In the genomic region with DNA sequence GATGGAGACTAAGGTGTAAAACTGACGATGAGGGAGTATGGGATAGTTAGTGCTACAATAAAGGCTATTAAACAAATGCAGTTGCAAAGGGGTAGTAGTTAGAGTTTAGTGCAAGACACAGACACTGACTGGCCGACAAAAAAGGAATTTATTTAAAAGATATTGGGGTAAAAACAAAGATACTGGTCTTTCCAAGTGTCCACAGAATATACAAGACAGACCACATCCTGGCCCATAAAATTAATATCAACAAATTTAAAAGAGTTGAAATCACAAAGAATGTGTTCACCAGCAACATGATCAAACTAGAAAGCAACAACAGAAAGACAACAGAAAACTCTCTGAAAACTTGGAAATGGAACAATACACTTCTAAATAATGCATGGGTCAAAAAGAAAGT, we compare ENCODE assay signal across 18 cellular contexts. TPM values are rescaled to one million over a fixed set of nuclear protein-coding genes. Genes with fewer than 3 reads are reported as not detected.
A peak's percentile ranks its signal among the peaks of the same experiment; 100 is the strongest.
DNase-seq lines count a peak whose midpoint lies in the region; ATAC-seq and TF ChIP-seq lines count a peak whose summit lies in the region.
"Had no signal": no experiment of that assay in that cellular context is flagged by ENCODE, and none has a peak within 500 bp of the region (broad histone marks: within the 10 kb centered on the region; RNA-seq: fewer than 3 reads in every experiment).

No MANE protein-coding gene starts in this region.

- POLR2A ChIA-PET in MCF 10A (lab: Yijun Ruan, JAX) = interaction anchor here (0.6 to 5.2 kb wide), 13 partner anchors 23 to 187 kb away, joined by 3 to 103 read pairs (median 7); partner anchors contain the start of gene BCAR1

- intact Hi-C loops in MCF 10A (cut with micrococcal nuclease) (loop anchor here (1.0 kb wide), 1 partner anchor 73 kb away; no protein-coding TSS in a partner anchor), breast epithelium (cut with DNase I; ENCODE audit: low total_unique reads) (no loop called here), lower lobe of right lung (cut with DNase I) (no loop called here), body of pancreas (cut with DNase I) (no loop called here)

- H3K36me3 ChIP-seq in breast epithelium (no peaks in the 10 kb centered on the region), brain microvascular endothelial cell (replicated peaks) (no peaks in the 10 kb centered on the region), lower lobe of right lung (no peaks in the 10 kb centered on the region), suprapubic skin (no peaks in the 10 kb centered on the region), body of pancreas (replicated peaks in 1 of 2; ENCODE audit: insufficient read depth in 1 of 2, low read depth in 2 of 2) (no peaks in the 10 kb centered on the region)

- peak overlapping the region in 1 of 2 donors; percentile 68 for H3K27ac ChIP-seq in breast epithelium
- peak overlapping the region; percentile 98 for H3K27ac ChIP-seq in brain microvascular endothelial cell
- peak overlapping the region; percentile 25 for H3K27ac ChIP-seq in lower lobe of right lung
- peak overlapping the region; percentile 4 for H3K27ac ChIP-seq in suprapubic skin
- no peak overlapping the region for H3K27ac ChIP-seq in body of pancreas
- H3K27ac ChIP-seq: heart left ventricle had no signal

- TF ChIP-seq CTCF in MCF 10A (IDR thresholded peaks at IDR 0.05; ENCODE audit: unreplicated experiment) (no peak), breast epithelium (IDR thresholded peaks at IDR 0.05) (no peak), brain microvascular endothelial cell (IDR thresholded peaks at IDR 0.05; ENCODE audit: low read depth, low read length, missing control alignments) (no peak), lower lobe of right lung (IDR thresholded peaks at IDR 0.05) (no peak), suprapubic skin (IDR thresholded peaks at IDR 0.05) (no peak), body of pancreas (IDR thresholded peaks at IDR 0.05) (no peak)

- H3K4me1 Mint-ChIP-seq in MCF 10A (ENCODE audit: insufficient read depth, unreplicated experiment) = peaks cover 38% of the 10 kb centered on the region

- H3K9me3 ChIP-seq in breast epithelium (no peaks in the 10 kb centered on the region), lower lobe of right lung (no peaks in the 10 kb centered on the region), suprapubic skin (no peaks in the 10 kb centered on the region), body of pancreas (no peaks in the 10 kb centered on the region)
- H3K9me3 ChIP-seq: heart left ventricle, tibial nerve had no signal

- no peak overlapping the region for H3K4me3 ChIP-seq in breast epithelium
- no peak overlapping the region for H3K4me3 ChIP-seq in brain microvascular endothelial cell (ENCODE audit: low read depth, low read length)
- no peak overlapping the region for H3K4me3 ChIP-seq in lower lobe of right lung
- no peak overlapping the region for H3K4me3 ChIP-seq in suprapubic skin
- H3K4me3 ChIP-seq in body of pancreas = no peak overlapping the region
- H3K4me3 ChIP-seq: GM23338, heart left ventricle, tibial nerve had no signal

- H3K27ac Mint-ChIP-seq in MCF 10A (ENCODE audit: low read depth, unreplicated experiment) = peak overlapping the region; percentile 99
- H3K27ac Mint-ChIP-seq: dendritic cell treated with granulocyte-macrophage colony-stimulating factor and Interleukin-4, amounts not matched to agents 40 ng/mL and 50 ng/mL, for 4 days; GM23338; immature natural killer cell; stimulated activated memory B cell treated with anti-CD40 and anti-IgM and Interleukin-4, amounts not matched to agents 10 μg/mL and 1 μg/mL and 100 μg/mL, for 72 hours had no signal

- TF ChIP-seq EP300 in suprapubic skin (IDR thresholded peaks at IDR 0.05) = no peak

- ATAC-seq in lower lobe of right lung = no peak
- ATAC-seq in body of pancreas = no peak
- ATAC-seq: naive thymus-derived CD8-positive, alpha-beta T cell had no signal

- H3K27me3 ChIP-seq in breast epithelium = no peaks in the 10 kb centered on the region
- no peaks in the 10 kb centered on the region for H3K27me3 ChIP-seq in brain microvascular endothelial cell (replicated peaks)
- H3K27me3 ChIP-seq in lower lobe of right lung (ENCODE audit: low read depth) = no peaks in the 10 kb centered on the region
- H3K27me3 ChIP-seq in suprapubic skin = no peaks in the 10 kb centered on the region
- no peaks in the 10 kb centered on the region for H3K27me3 ChIP-seq in body of pancreas
- H3K27me3 ChIP-seq: tibial nerve had no signal

- in situ Hi-C loops in brain microvascular endothelial cell (cut with HindIII; ENCODE audit: low pct_ligation_motif_present, low sequenced_read_pairs) = no loop called here

- peaks cover 42% of the 10 kb centered on the region for H3K36me3 Mint-ChIP-seq in MCF 10A (ENCODE audit: insufficient read depth, unreplicated experiment)

- WGBS in suprapubic skin = 88% methylated on average over 2 of the region's 2 CpGs
- WGBS in body of pancreas, 2 donors = 84 to 95% methylated on average over 2 of the region's 2 CpGs

- H3K9me3 Mint-ChIP-seq in MCF 10A (ENCODE audit: unreplicated experiment) = no peaks in the 10 kb centered on the region
- H3K9me3 Mint-ChIP-seq: brain; dendritic cell treated with granulocyte-macrophage colony-stimulating factor and Interleukin-4, amounts not matched to agents 40 ng/mL and 50 ng/mL, for 4 days; GM23338; immature natural killer cell; naive thymus-derived CD8-positive, alpha-beta T cell; stimulated activated memory B cell treated with anti-CD40 and anti-IgM and Interleukin-4, amounts not matched to agents 10 μg/mL and 1 μg/mL and 100 μg/mL, for 72 hours had no signal

- DNase-seq in MCF 10A (ENCODE audit: unreplicated experiment) = no peak
- DNase-seq in breast epithelium (ENCODE audit: low spot score in 2 of 2) = no peak
- no peak for DNase-seq in brain microvascular endothelial cell
- no peak for DNase-seq in lower lobe of right lung
- no peak for DNase-seq in suprapubic skin (ENCODE audit: low spot score in 2 of 2)
- DNase-seq in stimulated activated CD8-positive, alpha-beta memory T cell treated with anti-CD3 and anti-CD28 coated beads, Interleukin-4, amount 100 ng/mL, for 48 hours = no peak
- DNase-seq in body of pancreas = no peak
- DNase-seq in putamen (ENCODE audit: low spot score) = no peak
- DNase-seq: activated naive CD4-positive, alpha-beta T cell treated with anti-CD3 and anti-CD28 coated beads, Interleukin-2, amount 50 U/mL, for 16 hours; erythroblast; heart left ventricle; immature natural killer cell; naive thymus-derived CD8-positive, alpha-beta T cell had no signal

- no peaks in the 10 kb centered on the region for H3K4me1 ChIP-seq in breast epithelium
- H3K4me1 ChIP-seq in lower lobe of right lung = peaks cover 39% of the 10 kb centered on the region
- peaks cover 56% of the 10 kb centered on the region for H3K4me1 ChIP-seq in suprapubic skin
- peaks cover 6% of the 10 kb centered on the region for H3K4me1 ChIP-seq in body of pancreas

- TF ChIP-seq POLR2A in breast epithelium (IDR thresholded peaks at IDR 0.05) (no peak), suprapubic skin (IDR thresholded peaks at IDR 0.05) (no peak), body of pancreas (IDR thresholded peaks at IDR 0.05) (no peak)

- no TSS peak for BruUV-seq in MCF 10A (replicated peaks; lab: Mats Ljungman, UMichigan)

- no peaks in the 10 kb centered on the region for H3K27me3 Mint-ChIP-seq in MCF 10A (ENCODE audit: insufficient read depth, unreplicated experiment)
- H3K27me3 Mint-ChIP-seq: brain had no signal

- no peak overlapping the region for H3K4me3 Mint-ChIP-seq in MCF 10A (ENCODE audit: unreplicated experiment)
- H3K4me3 Mint-ChIP-seq: dendritic cell treated with granulocyte-macrophage colony-stimulating factor and Interleukin-4, amounts not matched to agents 40 ng/mL and 50 ng/mL, for 4 days; GM23338; immature natural killer cell; stimulated activated memory B cell treated with anti-CD40 and anti-IgM and Interleukin-4, amounts not matched to agents 10 μg/mL and 1 μg/mL and 100 μg/mL, for 72 hours had no signal

- CTCF ChIA-PET in MCF 10A (lab: Yijun Ruan, JAX) = interaction anchor here (0.6 to 3.6 kb wide), 9 partner anchors 12 to 180 kb away, joined by 3 to 29 read pairs (median 4); no protein-coding TSS in a partner anchor

RNA-seq across cellular contexts. Expression of gene CFDP1, which starts 54.7 kb away (rescaled TPM):
- total RNA-seq in MCF 10A (2022) = 41.3 and 44.7 TPM in 2 replicates
- total RNA-seq in breast epithelium = 10 to 100 TPM; 55.5 to 81.9 (median 80.9) TPM
- 57.7 TPM for total RNA-seq in lower lobe of right lung
- 10 to 100 TPM; 36.7 to 81.4 (median 48.2) TPM for total RNA-seq in suprapubic skin
- 10 to 100 TPM; 34.0 to 65.3 TPM for total RNA-seq in body of pancreas

Comparison
In these comparisons a context has a peak if more than half of its experiments do, and no peak if none do; other contexts are left out.
1. H3K27ac ChIP-seq: peak in brain microvascular endothelial cell (single experiment), lower lobe of right lung (single experiment) and suprapubic skin (single experiment); none in body of pancreas (0 of 4).